Comparison of ENCODE assay signal across 8 cellular contexts in genomic region chr22:22810018-22810427, GRCh38.
DNase-seq lines count a peak whose midpoint lies in the region; ATAC-seq, FAIRE-seq and TF ChIP-seq lines count a peak whose summit lies in the region.

No MANE protein-coding gene starts in this region.

- no peaks in the 10 kb centered on the region for H3K4me1 ChIP-seq in A549
- no peaks in the 10 kb centered on the region for H3K4me1 ChIP-seq in HCT116 (ENCODE audit: control insufficient read depth in 1 of 2, insufficient read depth in 2 of 2, low read length in 2 of 2)

- H3K36me3 Mint-ChIP-seq in naive thymus-derived CD8-positive, alpha-beta T cell = no peaks in the 10 kb centered on the region

- H3K4me3 Mint-ChIP-seq in naive thymus-derived CD8-positive, alpha-beta T cell = peak overlapping the region in 1 of 10 donors; percentile 73

- no peaks in the 10 kb centered on the region for H3K79me2 ChIP-seq in HCT116 (ENCODE audit: insufficient read depth, low read length)

- no TSS peak for BruUV-seq in HCT116 (replicated peaks; lab: Mats Ljungman, UMichigan)

- no peaks in the 10 kb centered on the region for H4K20me1 ChIP-seq in HCT116 (ENCODE audit: insufficient read depth)

- peak; percentile 58 for TF ChIP-seq CTCF in A549 (IDR thresholded peaks at IDR 0.05)
- peak; percentile 54 to 98 (median 97); a peak in 5 of 6 replicates for TF ChIP-seq CTCF in HCT116 (IDR thresholded peaks at IDR 0.05 in 2 of 3, conservative IDR thresholded peaks at IDR 0.05 in 1 of 3; ENCODE audit: borderline replicate concordance in 1 of 3, insufficient read depth in 1 of 3, low read depth in 2 of 3, low read length in 2 of 3)

- no peaks in the 10 kb centered on the region for H3K36me3 ChIP-seq in HCT116 (ENCODE audit: control insufficient read depth in 1 of 2, insufficient read depth in 2 of 2, low read length in 2 of 2)

- H3K4me3 ChIP-seq in A549 (no peak overlapping the region), HCT116 (replicated peaks in 1 of 2; ENCODE audit: low read depth in 1 of 2, low read length in 2 of 2) (no peak overlapping the region)

- TF ChIP-seq RAD21 in A549 (conservative IDR thresholded peaks at IDR 0.05 in 1 of 2, IDR thresholded peaks at IDR 0.05 in 1 of 2) = peak; percentile 45 to 51
- peak; percentile 66 for TF ChIP-seq RAD21 in HCT116 (IDR thresholded peaks at IDR 0.05; ENCODE audit: low read depth)

- H3K9me3 Mint-ChIP-seq in naive thymus-derived CD8-positive, alpha-beta T cell = no peaks in the 10 kb centered on the region

- intact Hi-C loops in HCT116 (cut with micrococcal nuclease) = loop anchor here (2.0 kb wide), 2 partner anchors 75 to 145 kb away; no protein-coding TSS in a partner anchor

- no peaks in the 10 kb centered on the region for H3K9me3 ChIP-seq in A549
- H3K9me3 ChIP-seq in HCT116 (ENCODE audit: control insufficient read depth in 1 of 2, insufficient read depth in 1 of 2, low read depth in 1 of 2, low read length in 2 of 2) = no peaks in the 10 kb centered on the region

- no peak overlapping the region for H3K4me2 ChIP-seq in A549
- H3K4me2 ChIP-seq in HCT116 (ENCODE audit: low read length) = no peak overlapping the region

- RAD21 ChIA-PET in HCT116 (lab: Charles Lee; ENCODE audit: low non-redundant PET in 1 of 2, low total read pairs in 2 of 2, uncharacterized antibody in 2 of 2, unreplicated experiment in 2 of 2) = interaction anchor here (1.5 to 1.8 kb wide), 3 partner anchors 22 to 74 kb away, joined by 4 to 13 read pairs (median 8); no protein-coding TSS in a partner anchor

- H3K27ac ChIP-seq in A549 = no peak overlapping the region
- H3K27ac ChIP-seq in HCT116 (ENCODE audit: low read depth, low read length) = no peak overlapping the region

- no peaks in the 10 kb centered on the region for H3K9me2 ChIP-seq in HCT116 (ENCODE audit: insufficient read depth)

- H3K27ac Mint-ChIP-seq in naive thymus-derived CD8-positive, alpha-beta T cell = peak overlapping the region in 6 of 10 donors; percentile 55 to 81 (median 70)

- no peak overlapping the region for H2AFZ ChIP-seq in HCT116 (ENCODE audit: low read depth, low read length, poor library complexity, severe bottlenecking)

- TF ChIP-seq EP300 in A549 (IDR thresholded peaks at IDR 0.05) = no peak

- H3K27me3 Mint-ChIP-seq in naive thymus-derived CD8-positive, alpha-beta T cell = no peaks in the 10 kb centered on the region

- DNase-seq in A549 (ENCODE audit: low read depth in 1 of 2, low spot score in 1 of 2) (peak; percentile 18 to 46), HCT116 (ENCODE audit: low read depth, low spot score) (peak; percentile 36), dermis blood vessel endothelial cell (peak; percentile 58), superior temporal gyrus (ENCODE audit: extremely low spot score) (peak; percentile 21), UCSD-AML1 (lab: John Stamatoyannopoulos, UW; ENCODE audit: unreplicated experiment) (no peak)
- peak; percentile 76 for DNase-seq in activated CD4-positive, CD25-positive, alpha-beta regulatory T cell treated with anti-CD3 and anti-CD28 coated beads, Interleukin-2, amount 50 U/mL, for 72 hours
- peak in 9 of 10 donors; percentile 57 to 90 (median 81) for DNase-seq in naive thymus-derived CD8-positive, alpha-beta T cell

- TF ChIP-seq POLR2A in A549 (IDR thresholded peaks at IDR 0.05; ENCODE audit: low read length) (no peak), HCT116 (IDR thresholded peaks at IDR 0.05; ENCODE audit: borderline replicate concordance, extremely low read depth, insufficient read depth, insufficient read length) (no peak)

- CTCF ChIA-PET in A549 (lab: Yijun Ruan, JAX) (interaction anchor here (0.6 to 2.7 kb wide), 19 partner anchors 10 to 321 kb away, joined by 3 to 13 read pairs (median 4); no protein-coding TSS in a partner anchor), HCT116 (lab: Charles Lee) (interaction anchor here (0.7 to 4.5 kb wide), 21 partner anchors 8 to 223 kb away, joined by 3 to 55 read pairs (median 5); no protein-coding TSS in a partner anchor)

- H3K9ac ChIP-seq in HCT116 (ENCODE audit: low read length) = no peak overlapping the region

- 29% methylated on average over 1 of the region's 5 CpGs for WGBS in A549 (ENCODE audit: missing lambda C conversion rate)

- ATAC-seq in A549 (peak; percentile 85 to 93; a peak in 5 of 6 replicates), HCT116 (peak; percentile 100), HG03045 (IDR thresholded peaks at IDR 0.05; ENCODE audit: unreplicated experiment) (no peak)
- ATAC-seq in naive thymus-derived CD8-positive, alpha-beta T cell = peak; percentile 76 to 99

- no peak for FAIRE-seq in A549 (lab: Jason Lieb, UNC)

- POLR2A ChIA-PET in A549 (lab: Yijun Ruan, JAX) = no interaction called here
- POLR2A ChIA-PET in HCT116 (lab: Charles Lee) = no interaction called here
- POLR2A ChIA-PET in naive thymus-derived CD8-positive, alpha-beta T cell (lab: Charles Lee) = interaction anchor here (1.0 to 6.2 kb wide), 9 partner anchors 11 to 146 kb away, joined by 3 to 74 read pairs (median 6); no protein-coding TSS in a partner anchor

- H3K27me3 ChIP-seq in HCT116 (ENCODE audit: insufficient read depth, low read length) = no peaks in the 10 kb centered on the region

- peaks cover 14 to 59% (median 45%) of the 10 kb centered on the region in 4 donors for H3K4me1 Mint-ChIP-seq in naive thymus-derived CD8-positive, alpha-beta T cell

TF ChIP-seq in A549, 52 proteins besides CTCF, POLR2A, EP300 and RAD21:
- TF ChIP-seq SMC3 (IDR thresholded peaks at IDR 0.05) (peak; percentile 51), HDAC2 (IDR thresholded peaks at IDR 0.05) (no peak)
TF ChIP-seq in A549: peak in this region for 1.

TF ChIP-seq in HCT116, 20 proteins besides CTCF, POLR2A, EP300 and RAD21 (continues in another document):
- TF ChIP-seq YY1 (IDR thresholded peaks at IDR 0.05; ENCODE audit: extremely low read depth, insufficient replicate concordance, low read depth, low read length) (no peak), POLR2AphosphoS5 (IDR thresholded peaks at IDR 0.05; ENCODE audit: low read depth, low read length) (no peak), REST (IDR thresholded peaks at IDR 0.05; ENCODE audit: low read depth) (no peak), SP1 (IDR thresholded peaks at IDR 0.05; ENCODE audit: low read depth) (no peak), EZH2 (IDR thresholded peaks at IDR 0.05) (no peak), CBX3 (IDR thresholded peaks at IDR 0.05; ENCODE audit: low read depth) (no peak), EGR1 (IDR thresholded peaks at IDR 0.05; ENCODE audit: low read depth) (no peak), ELF1 (IDR thresholded peaks at IDR 0.05; ENCODE audit: borderline replicate concordance, low read depth) (no peak), FOSL1 (IDR thresholded peaks at IDR 0.05; ENCODE audit: low read depth) (no peak), SIN3A (IDR thresholded peaks at IDR 0.05; ENCODE audit: low read depth) (no peak), EZH2phosphoT487 (IDR thresholded peaks at IDR 0.05; ENCODE audit: borderline replicate concordance) (no peak), ZNF274 (IDR thresholded peaks at IDR 0.05; ENCODE audit: low read depth, low read length) (no peak), CEBPB (IDR thresholded peaks at IDR 0.05; ENCODE audit: low read depth) (no peak)
- TF ChIP-seq, protein P1, sequence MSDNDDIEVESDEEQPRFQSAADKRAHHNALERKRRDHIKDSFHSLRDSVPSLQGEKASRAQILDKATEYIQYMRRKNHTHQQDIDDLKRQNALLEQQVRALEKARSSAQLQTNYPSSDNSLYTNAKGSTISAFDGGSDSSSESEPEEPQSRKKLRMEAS (IDR thresholded peaks at IDR 0.05) = no peak
- TF ChIP-seq, protein P2, sequence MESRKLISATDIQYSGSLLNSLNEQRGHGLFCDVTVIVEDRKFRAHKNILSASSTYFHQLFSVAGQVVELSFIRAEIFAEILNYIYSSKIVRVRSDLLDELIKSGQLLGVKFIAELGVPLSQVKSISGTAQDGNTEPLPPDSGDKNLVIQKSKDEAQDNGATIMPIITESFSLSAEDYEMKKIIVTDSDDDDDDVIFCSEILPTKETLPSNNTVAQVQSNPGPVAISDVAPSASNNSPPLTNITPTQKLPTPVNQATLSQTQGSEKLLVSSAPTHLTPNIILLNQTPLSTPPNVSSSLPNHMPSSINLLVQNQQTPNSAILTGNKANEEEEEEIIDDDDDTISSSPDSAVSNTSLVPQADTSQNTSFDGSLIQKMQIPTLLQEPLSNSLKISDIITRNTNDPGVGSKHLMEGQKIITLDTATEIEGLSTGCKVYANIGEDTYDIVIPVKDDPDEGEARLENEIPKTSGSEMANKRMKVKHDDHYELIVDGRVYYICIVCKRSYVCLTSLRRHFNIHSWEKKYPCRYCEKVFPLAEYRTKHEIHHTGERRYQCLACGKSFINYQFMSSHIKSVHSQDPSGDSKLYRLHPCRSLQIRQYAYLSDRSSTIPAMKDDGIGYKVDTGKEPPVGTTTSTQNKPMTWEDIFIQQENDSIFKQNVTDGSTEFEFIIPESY (IDR thresholded peaks at IDR 0.05; ENCODE audit: extremely low read depth, insufficient replicate concordance, low read length) = no peak
- TF ChIP-seq, protein P3, sequence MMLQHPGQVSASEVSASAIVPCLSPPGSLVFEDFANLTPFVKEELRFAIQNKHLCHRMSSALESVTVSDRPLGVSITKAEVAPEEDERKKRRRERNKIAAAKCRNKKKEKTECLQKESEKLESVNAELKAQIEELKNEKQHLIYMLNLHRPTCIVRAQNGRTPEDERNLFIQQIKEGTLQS (IDR thresholded peaks at IDR 0.05) = no peak

Comparison
In these comparisons a context has a peak if more than half of its experiments do, and no peak if none do; other contexts are left out.
1. Of the 6 proteins assayed by ChIP-seq in both A549 and HCT116: peak only in A549: none; only in HCT116: none; in both: CTCF and RAD21; in neither: 4.